Comparison of ENCODE assay signal across 12 cellular contexts in the genomic region with DNA sequence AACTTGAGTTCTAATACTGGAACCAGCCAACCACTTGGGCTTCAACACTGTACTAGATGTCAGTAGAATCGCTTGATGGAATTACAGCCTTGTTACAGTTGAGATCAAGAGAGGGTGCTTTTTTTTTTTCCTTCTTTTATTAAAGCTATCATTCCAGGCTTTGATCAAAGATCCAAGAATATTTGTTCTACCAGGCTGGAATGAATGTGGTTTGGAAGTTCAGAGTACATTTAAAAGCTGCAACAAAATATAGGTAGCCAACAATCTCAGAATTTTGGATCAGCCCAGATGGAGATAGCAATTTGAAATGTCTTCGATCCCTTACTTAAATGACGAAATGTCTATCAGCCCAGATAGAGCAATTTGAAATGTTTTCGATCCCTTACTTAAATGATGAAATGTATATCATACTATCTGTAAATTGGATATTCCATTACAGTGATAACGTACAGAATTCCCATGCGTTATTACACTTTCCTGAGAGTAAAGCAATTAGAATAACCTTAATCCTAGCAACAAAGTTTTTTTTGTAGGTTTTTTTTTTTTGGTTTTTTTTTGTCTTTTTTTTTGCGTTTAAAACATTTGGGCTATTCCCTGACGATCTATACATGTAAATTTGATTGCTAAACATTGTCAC. TPM values are rescaled to one million over a fixed set of nuclear protein-coding genes. Genes with fewer than 3 reads are reported as not detected.
DNase-seq lines count a peak whose midpoint lies in the region; ATAC-seq and TF ChIP-seq lines count a peak whose summit lies in the region.
"Had no signal": no experiment of that assay in that cellular context is flagged by ENCODE, and none has a peak within 500 bp of the region (broad histone marks: within the 10 kb centered on the region; RNA-seq: fewer than 3 reads in every experiment).

No MANE protein-coding gene starts in this region.

- no peak for ATAC-seq in SK-N-SH treated with all-trans-retinoic acid at 6 μM for 48 hours
- no peak for ATAC-seq in body of pancreas
- ATAC-seq: sciatic nerve had no signal

- DNase-seq in SK-N-SH, result no peak
- no peak for DNase-seq in osteoblast (ENCODE audit: insufficient read length, low spot score, missing footprints)
- DNase-seq in OCI-M2 (lab: John Stamatoyannopoulos, UW; ENCODE audit: unreplicated experiment), result no peak
- DNase-seq in osteocyte (ENCODE audit: extremely low spot score, unreplicated experiment), result no peak
- no peak for DNase-seq in body of pancreas
- DNase-seq: activated CD4-positive, alpha-beta T cell treated with anti-CD3 and anti-CD28 coated beads for 1 hour; amniotic stem cell; GF-D8 had no signal

- H3K4me1 Mint-ChIP-seq in osteocyte (ENCODE audit: unreplicated experiment), result peaks cover 56% of the 10 kb centered on the region

- POLR2A ChIA-PET in SK-N-SH (lab: Yijun Ruan, JAX), result no interaction called here

- H4K20me1 ChIP-seq in SK-N-SH (ENCODE audit: insufficient read depth) (peaks cover 38% of the 10 kb centered on the region), OCI-LY3 (ENCODE audit: insufficient read depth, low read length) (peaks cover 40% of the 10 kb centered on the region), osteoblast (ENCODE audit: insufficient read depth, low read length) (peaks cover 11% of the 10 kb centered on the region)

- H3K4me2 ChIP-seq in SK-N-SH, result peak overlapping the region; percentile 51
- peak overlapping the region; percentile 8; the same call in 1 of the 2 replicates for H3K4me2 ChIP-seq in OCI-LY3 (ENCODE audit: low read length)
- H3K4me2 ChIP-seq in osteoblast (ENCODE audit: insufficient read depth, low read length), result peak overlapping the region; percentile 77

- TF ChIP-seq CTCF in SK-N-SH (IDR thresholded peaks at IDR 0.05) (no peak), OCI-LY3 (IDR thresholded peaks at IDR 0.05; ENCODE audit: low read depth, low read length) (no peak), osteoblast (IDR thresholded peaks at IDR 0.05; ENCODE audit: extremely low read depth, low read depth, low read length) (no peak), osteocyte (IDR thresholded peaks at IDR 0.05) (no peak), body of pancreas (IDR thresholded peaks at IDR 0.05) (no peak)

- H3K9me2 ChIP-seq in SK-N-SH, result no peaks in the 10 kb centered on the region

- H3K27ac ChIP-seq in SK-N-SH (ENCODE audit: low read depth in 2 of 2, low read length in 1 of 2), result no peak overlapping the region
- H3K27ac ChIP-seq in OCI-LY3 (ENCODE audit: low read length), result no peak overlapping the region
- H3K27ac ChIP-seq in osteoblast (ENCODE audit: low read depth, low read length), result no peak overlapping the region
- no peak overlapping the region for H3K27ac ChIP-seq in body of pancreas

- no peak for TF ChIP-seq EP300 in SK-N-SH (IDR thresholded peaks at IDR 0.05; ENCODE audit: borderline replicate concordance in 1 of 2, low read depth in 1 of 2, low read length in 1 of 2)

- H3K36me3 ChIP-seq in SK-N-SH (replicated peaks in 1 of 2; ENCODE audit: control insufficient read depth in 1 of 2, insufficient read depth in 2 of 2, low read length in 1 of 2) (peaks cover 62 to 74% of the 10 kb centered on the region in 2 experiments), OCI-LY3 (replicated peaks; ENCODE audit: low read depth, low read length) (peaks cover 46% of the 10 kb centered on the region), endocrine pancreas (ENCODE audit: control insufficient read depth, insufficient read depth, low read length) (no peaks in the 10 kb centered on the region), osteoblast (ENCODE audit: insufficient read depth, low read length) (peaks cover 62% of the 10 kb centered on the region), body of pancreas (replicated peaks in 1 of 2; ENCODE audit: insufficient read depth in 1 of 2, low read depth in 2 of 2) (no peaks in the 10 kb centered on the region)

- no peaks in the 10 kb centered on the region for H3K27me3 Mint-ChIP-seq in osteocyte (ENCODE audit: unreplicated experiment)

- peak overlapping the region in 1 of 2 experiments; percentile 30; a peak in 2 of 4 replicates for H3K4me3 ChIP-seq in SK-N-SH (ENCODE audit: low read depth in 2 of 2, low read length in 1 of 2)
- no peak overlapping the region for H3K4me3 ChIP-seq in OCI-LY3 (ENCODE audit: low read length)
- peak overlapping the region; percentile 16 for H3K4me3 ChIP-seq in endocrine pancreas (ENCODE audit: control insufficient read depth, insufficient read depth, low read length)
- peak overlapping the region; percentile 56 for H3K4me3 ChIP-seq in osteoblast (ENCODE audit: insufficient read depth, low read length)
- no peak overlapping the region for H3K4me3 ChIP-seq in body of pancreas

- H3K27me3 ChIP-seq in SK-N-SH (ENCODE audit: insufficient read depth) (no peaks in the 10 kb centered on the region), OCI-LY3 (ENCODE audit: low read depth, low read length) (no peaks in the 10 kb centered on the region), endocrine pancreas (ENCODE audit: control insufficient read depth, insufficient read depth, low read length) (no peaks in the 10 kb centered on the region), osteoblast (ENCODE audit: insufficient read depth, low read length) (no peaks in the 10 kb centered on the region), body of pancreas (no peaks in the 10 kb centered on the region)

- H2AFZ ChIP-seq in SK-N-SH (ENCODE audit: low read depth) (no peak overlapping the region), OCI-LY3 (ENCODE audit: low read depth, low read length) (no peak overlapping the region), osteoblast (ENCODE audit: low read length) (no peak overlapping the region)

- H3K36me3 Mint-ChIP-seq in osteocyte (ENCODE audit: unreplicated experiment), result peaks cover 47% of the 10 kb centered on the region

- H3K4me3 Mint-ChIP-seq in osteocyte (ENCODE audit: unreplicated experiment), result no peak overlapping the region

- H3K79me2 ChIP-seq in SK-N-SH (ENCODE audit: insufficient read depth), result peaks cover 79% of the 10 kb centered on the region
- H3K79me2 ChIP-seq in OCI-LY3 (ENCODE audit: low read length), result peaks cover 77% of the 10 kb centered on the region
- H3K79me2 ChIP-seq in osteoblast (ENCODE audit: insufficient read depth, low read length), result peaks cover 77% of the 10 kb centered on the region

- H3K9ac ChIP-seq in SK-N-SH, result no peak overlapping the region
- no peak overlapping the region for H3K9ac ChIP-seq in OCI-LY3 (ENCODE audit: low read length)
- H3K9ac ChIP-seq in endocrine pancreas (ENCODE audit: control insufficient read depth, insufficient read depth, low read length), result no peak overlapping the region

- TF ChIP-seq RAD21 in SK-N-SH (IDR thresholded peaks at IDR 0.05; ENCODE audit: low read length), result no peak

- CTCF ChIA-PET in SK-N-SH (lab: Yijun Ruan, JAX), result interaction anchor here (1.0 kb wide), 1 partner anchor 394 kb away, joined by 3 read pairs; no protein-coding TSS in a partner anchor

- 90% methylated on average over 8 of the region's 8 CpGs for WGBS in SK-N-SH (ENCODE audit: low lambda C conversion rate)
- WGBS in body of pancreas, 2 donors, result 78 to 90% methylated on average over 8 of the region's 8 CpGs

- intact Hi-C loops in body of pancreas (cut with DNase I), result no loop called here

- peaks cover 5% of the 10 kb centered on the region for H3F3A ChIP-seq in SK-N-SH (replicated peaks; ENCODE audit: insufficient read depth)

- H3K4me1 ChIP-seq in SK-N-SH (ENCODE audit: control insufficient read depth in 1 of 2, insufficient read depth in 2 of 2, low read depth in 1 of 2, low read length in 1 of 2) (peaks cover 4 to 25% of the 10 kb centered on the region in 2 experiments; a peak in 3 of 4 replicates), OCI-LY3 (ENCODE audit: low read length) (peaks cover 45% of the 10 kb centered on the region), endocrine pancreas (ENCODE audit: control insufficient read depth, insufficient read depth, low read length) (peaks cover 23% of the 10 kb centered on the region), osteoblast (ENCODE audit: insufficient read depth, low read length) (peaks cover 51% of the 10 kb centered on the region), body of pancreas (peaks cover 60% of the 10 kb centered on the region)

- no peak overlapping the region for H3K27ac Mint-ChIP-seq in osteocyte (ENCODE audit: unreplicated experiment)

- no peaks in the 10 kb centered on the region for H3K9me3 ChIP-seq in SK-N-SH
- H3K9me3 ChIP-seq in OCI-LY3 (ENCODE audit: insufficient read depth, low read length), result no peaks in the 10 kb centered on the region
- no peaks in the 10 kb centered on the region for H3K9me3 ChIP-seq in endocrine pancreas (ENCODE audit: control insufficient read depth, low read length)
- no peaks in the 10 kb centered on the region for H3K9me3 ChIP-seq in osteoblast (ENCODE audit: low read depth, low read length)
- H3K9me3 ChIP-seq in body of pancreas, result no peaks in the 10 kb centered on the region

- no peak for TF ChIP-seq POLR2A in body of pancreas (IDR thresholded peaks at IDR 0.05)

- H3K9me3 Mint-ChIP-seq in osteocyte (ENCODE audit: unreplicated experiment), result peaks cover 15% of the 10 kb centered on the region

TF ChIP-seq in SK-N-SH, 30 proteins besides CTCF, POLR2A, EP300 and RAD21 (continues in another document):
- TF ChIP-seq CHD2 (IDR thresholded peaks at IDR 0.05; ENCODE audit: low read length, partially characterized antibody) (no peak), PBX3 (IDR thresholded peaks at IDR 0.05) (no peak)

TF ChIP-seq in SK-N-SH treated with all-trans-retinoic acid at 6 μM for 48 hours, 23 proteins besides CTCF, POLR2A, EP300 and RAD21 (continues in another document):
- TF ChIP-seq GLIS3 (CRISPR knock-in tag; IDR thresholded peaks at IDR 0.05), result no peak
- TF ChIP-seq ARNTL (CRISPR knock-in tag; IDR thresholded peaks at IDR 0.05; ENCODE audit: borderline replicate concordance, low read depth), result no peak
- no peak for TF ChIP-seq ZNF70 (CRISPR knock-in tag; IDR thresholded peaks at IDR 0.05)
- TF ChIP-seq ESRRG (CRISPR knock-in tag; IDR thresholded peaks at IDR 0.05), result no peak
- TF ChIP-seq CSDC2 (CRISPR knock-in tag; IDR thresholded peaks at IDR 0.05), result no peak
- TF ChIP-seq TCF4 (CRISPR knock-in tag; IDR thresholded peaks at IDR 0.05; ENCODE audit: borderline replicate concordance), result no peak
- no peak for TF ChIP-seq PPARA (CRISPR knock-in tag; IDR thresholded peaks at IDR 0.05; ENCODE audit: borderline replicate concordance)
- TF ChIP-seq TOX (CRISPR knock-in tag; IDR thresholded peaks at IDR 0.05; ENCODE audit: borderline replicate concordance), result no peak
- no peak for TF ChIP-seq BACH2 (CRISPR knock-in tag; IDR thresholded peaks at IDR 0.05; ENCODE audit: borderline replicate concordance)
- no peak for TF ChIP-seq ZFP3 (CRISPR knock-in tag; IDR thresholded peaks at IDR 0.05)
- no peak for TF ChIP-seq ZNF565 (CRISPR knock-in tag; conservative IDR thresholded peaks at IDR 0.05; ENCODE audit: low read depth)
- no peak for TF ChIP-seq SNAI2 (CRISPR knock-in tag; IDR thresholded peaks at IDR 0.05)
- TF ChIP-seq OSR1 (CRISPR knock-in tag; IDR thresholded peaks at IDR 0.05), result no peak

RNA-seq across cellular contexts. Expression of gene ZNF281, which starts 3.6 kb away (rescaled TPM):
- polyA plus RNA-seq in SK-N-SH (2012; rRNA removed), result 3.0 and 3.8 TPM in 2 replicates
- 3.8 and 4.3 TPM in 2 replicates for polyA plus RNA-seq in SK-N-SH (2012; cell fraction: cytosol; rRNA removed)
- polyA plus RNA-seq in SK-N-SH (2012; cell fraction: nucleus; rRNA removed), result 2.4 and 5.1 TPM in 2 replicates
- total RNA-seq in osteoblast (37.7 and 45.6 TPM in 2 replicates), osteocyte (18.0 and 18.2 TPM in 2 replicates), body of pancreas (1 to 10 TPM; 6.5 to 7.9 TPM)

Comparison
In these comparisons a context has a peak if more than half of its experiments do, and no peak if none do; other contexts are left out.
1. H3K4me2 ChIP-seq: peak in every context shown above with its lines; median percentile 77 in osteoblast; 51 in SK-N-SH; 8 in OCI-LY3.
2. H3K4me3 ChIP-seq: peak in endocrine pancreas (single experiment) and osteoblast (single experiment); none in OCI-LY3 (single experiment) and body of pancreas (0 of 2).